In the genomic region with DNA sequence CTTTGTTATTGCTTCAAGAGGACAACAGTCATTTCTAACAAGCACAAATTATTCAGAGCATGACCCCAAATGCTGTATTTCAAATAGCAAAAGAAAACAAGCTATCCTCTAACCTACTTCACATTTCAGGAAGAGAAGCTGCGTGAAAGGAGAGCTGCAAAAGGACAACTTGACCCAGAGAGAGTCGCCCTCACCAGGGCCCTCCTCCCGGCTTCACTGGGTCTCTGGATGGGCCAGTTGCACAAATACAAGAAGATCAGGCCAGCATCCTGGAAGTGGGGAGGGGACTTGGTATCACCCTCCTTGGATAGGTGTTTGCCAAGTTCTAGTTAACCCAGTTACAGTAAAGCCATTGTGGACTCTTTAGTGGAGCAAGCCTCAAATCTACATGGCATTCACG, we compare ENCODE assay signal across 8 cellular contexts.
"Had no signal": no experiment of that assay in that cellular context is flagged by ENCODE, and none has a peak within 500 bp of the region (broad histone marks: within the 10 kb centered on the region; RNA-seq: fewer than 3 reads in every experiment).

No MANE protein-coding gene starts in this region.

- H3K9me3 ChIP-seq: HAP-1 had no signal

- H3K4me3 Mint-ChIP-seq: HFFc6 had no signal

- H3K36me3 ChIP-seq: HAP-1 had no signal

- H3K4me1 ChIP-seq: HAP-1 had no signal

- H3K4me3 ChIP-seq: HAP-1, K562 had no signal

- ATAC-seq: HCT116, K562 had no signal

- H3K9me3 Mint-ChIP-seq: HFFc6 had no signal

- DNase-seq: GOT3, H7, HFFc6, IMR-90, KG1 had no signal

- H3K27ac Mint-ChIP-seq: HFFc6 had no signal
